In the genomic region with DNA sequence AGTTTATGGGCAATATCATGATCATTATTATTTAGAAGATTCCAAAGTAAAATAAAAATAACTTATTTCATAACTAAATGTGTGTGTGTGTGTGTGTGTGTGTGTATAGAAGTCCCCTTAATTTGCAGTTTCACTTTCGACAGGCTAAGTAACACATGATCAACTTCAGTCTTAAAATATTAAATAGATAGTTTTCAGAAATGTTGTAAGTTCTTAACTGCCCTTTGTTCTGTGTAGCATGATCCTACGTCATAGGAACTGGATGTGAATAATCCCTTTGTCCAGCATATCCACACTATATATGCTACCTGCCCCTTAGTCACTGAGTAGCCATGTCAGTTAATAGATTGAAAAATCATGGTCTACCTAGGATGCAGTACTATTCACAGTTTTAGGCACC, we compare ENCODE assay signal across 15 cellular contexts.
A peak's percentile ranks its signal among the peaks of the same experiment; 100 is the strongest.
DNase-seq lines count a peak whose midpoint lies in the region; ATAC-seq and TF ChIP-seq lines count a peak whose summit lies in the region.
"Had no signal": no experiment of that assay in that cellular context is flagged by ENCODE, and none has a peak within 500 bp of the region (broad histone marks: within the 10 kb centered on the region; RNA-seq: fewer than 3 reads in every experiment).

No MANE protein-coding gene starts in this region.

- intact Hi-C loops in left colon (cut with DNase I, micrococcal nuclease): no loop called here

- H3K27me3 ChIP-seq in DND-41 (ENCODE audit: insufficient read depth, low read length, poor library complexity): no peaks in the 10 kb centered on the region
- H3K27me3 ChIP-seq in Loucy (ENCODE audit: insufficient read depth, low read length, poor library complexity, severe bottlenecking): no peaks in the 10 kb centered on the region
- H3K27me3 ChIP-seq in MG63: no peaks in the 10 kb centered on the region
- H3K27me3 ChIP-seq: BLaER1 treated with 17β-estradiol and CSF1 and Interleukin-3, amounts not matched to agents 10 nM and 100 nM had no signal

- TF ChIP-seq CTCF in DND-41 (IDR thresholded peaks at IDR 0.05; ENCODE audit: borderline replicate concordance, extremely low read depth, low read length, poor library complexity, severe bottlenecking) (no peak), Loucy (conservative IDR thresholded peaks at IDR 0.05; ENCODE audit: low read length) (no peak)

- H3K36me3 ChIP-seq in DND-41 (ENCODE audit: insufficient read depth, low read length) (no peaks in the 10 kb centered on the region), Loucy (ENCODE audit: insufficient read depth, low read length) (no peaks in the 10 kb centered on the region), MG63 (no peaks in the 10 kb centered on the region)
- H3K36me3 ChIP-seq: BLaER1 treated with 17β-estradiol and CSF1 and Interleukin-3, amounts not matched to agents 10 nM and 100 nM had no signal

- H3K4me2 ChIP-seq in DND-41 (ENCODE audit: insufficient read depth, low read length): no peak overlapping the region
- H3K4me2 ChIP-seq in Loucy (ENCODE audit: low read depth, low read length, poor library complexity, severe bottlenecking): no peak overlapping the region
- H3K4me2 ChIP-seq: BLaER1 treated with 17β-estradiol and CSF1 and Interleukin-3, amounts not matched to agents 10 nM and 100 nM; GM23338 had no signal

- H3K79me2 ChIP-seq in DND-41 (ENCODE audit: insufficient read depth, low read length): no peaks in the 10 kb centered on the region
- H3K79me2 ChIP-seq in Loucy (ENCODE audit: insufficient read depth, low read length): no peaks in the 10 kb centered on the region

- no peaks in the 10 kb centered on the region for H3K9me3 ChIP-seq in DND-41 (ENCODE audit: insufficient read depth, low read length, severe bottlenecking)
- H3K9me3 ChIP-seq in Loucy (ENCODE audit: insufficient read depth, low read depth, low read length): no peaks in the 10 kb centered on the region
- H3K9me3 ChIP-seq in MG63: no peaks in the 10 kb centered on the region

- H3K4me3 ChIP-seq in DND-41 (ENCODE audit: low read depth in 1 of 2, low read length in 2 of 2) (no peak overlapping the region), Loucy (ENCODE audit: low read length, poor library complexity, severe bottlenecking) (peak overlapping the region; percentile 21), MG63 (no peak overlapping the region)
- H3K4me3 ChIP-seq: BLaER1 treated with 17β-estradiol and CSF1 and Interleukin-3, amounts not matched to agents 10 nM and 100 nM; GM23338 had no signal

- H3F3A ChIP-seq in Loucy (ENCODE audit: low read depth): no peaks in the 10 kb centered on the region

- H2AFZ ChIP-seq in DND-41 (ENCODE audit: low read depth, low read length): peak overlapping the region; percentile 26; the same call in 1 of the 2 replicates
- H2AFZ ChIP-seq in Loucy (ENCODE audit: low read length): peak overlapping the region; percentile 23; the same call in 1 of the 2 replicates
- H2AFZ ChIP-seq: GM23338 had no signal

- DNase-seq in DND-41 (no peak), SK-MEL-5 (ENCODE audit: low read depth, low spot score) (peak; percentile 94), foreskin melanocyte (peak; percentile 92), SK-N-DZ (ENCODE audit: low spot score) (no peak), left colon (no peak), MG63 (no peak)
- DNase-seq: ACHN; Calu3; CD4-positive, CD25-positive, alpha-beta regulatory T cell; DMS 273 treated with DMSO at 0.1 percent for 48 hours; H7 had no signal

- no peaks in the 10 kb centered on the region for H3K9me2 ChIP-seq in Loucy (replicated peaks; ENCODE audit: low read depth, low read length)

- H3K9ac ChIP-seq in DND-41 (ENCODE audit: low read depth, low read length) (no peak overlapping the region), Loucy (ENCODE audit: low read depth, low read length, poor library complexity, severe bottlenecking) (no peak overlapping the region)
- H3K9ac ChIP-seq: BLaER1 treated with 17β-estradiol and CSF1 and Interleukin-3, amounts not matched to agents 10 nM and 100 nM had no signal

- ATAC-seq in DND-41 (ENCODE audit: insufficient read depth, low read depth): no peak
- ATAC-seq in left colon: no peak
- ATAC-seq in HG03095 (IDR thresholded peaks at IDR 0.05; ENCODE audit: unreplicated experiment): no peak
- ATAC-seq: GM23338 had no signal

- H3K4me1 ChIP-seq in DND-41 (ENCODE audit: insufficient read depth, low read length) (no peaks in the 10 kb centered on the region), Loucy (ENCODE audit: insufficient read depth, low read length, poor library complexity, severe bottlenecking) (no peaks in the 10 kb centered on the region)
- H3K4me1 ChIP-seq: BLaER1 treated with 17β-estradiol and CSF1 and Interleukin-3, amounts not matched to agents 10 nM and 100 nM had no signal

- H3K27ac ChIP-seq in DND-41 (ENCODE audit: low read length): no peak overlapping the region
- H3K27ac ChIP-seq: BLaER1 treated with 17β-estradiol and CSF1 and Interleukin-3, amounts not matched to agents 10 nM and 100 nM had no signal

- in situ Hi-C loops in SK-MEL-5 (cut with HindIII; ENCODE audit: low pct_unique_long_range_greater_than_20kb, low sequenced_read_pairs): no loop called here

- H4K20me1 ChIP-seq in DND-41 (ENCODE audit: insufficient read depth, low read length) (no peaks in the 10 kb centered on the region), Loucy (ENCODE audit: insufficient read depth, low read length, poor library complexity, severe bottlenecking) (no peaks in the 10 kb centered on the region)
- H4K20me1 ChIP-seq: BLaER1 treated with 17β-estradiol and CSF1 and Interleukin-3, amounts not matched to agents 10 nM and 100 nM had no signal

Comparison
In these comparisons a context has a peak if more than half of its experiments do, and no peak if none do; other contexts are left out.
1. DNase-seq: peak in SK-MEL-5 (single experiment) and foreskin melanocyte (single experiment); none in DND-41 (single experiment), SK-N-DZ (single experiment), left colon (0 of 2) and MG63 (single experiment).